ENCODE assay signal across 2 cellular contexts in genomic region chr20:44504402-44505309, GRCh38.
A peak's percentile ranks its signal among the peaks of the same experiment; 100 is the strongest.
TF ChIP-seq lines count a peak whose summit lies in the region.

No MANE protein-coding gene starts in this region.

TF ChIP-seq in HepG2, 621 proteins besides CTCF, POLR2A, EP300 and RAD21 (continues in another document):
- peak; percentile 50; the same call in 1 of the 2 replicates for TF ChIP-seq ZNF614 (CRISPR knock-in tag; IDR thresholded peaks at IDR 0.05; ENCODE audit: borderline replicate concordance)
- peak; percentile 4; the same call in 1 of the 2 replicates for TF ChIP-seq ZNF331 (CRISPR knock-in tag; IDR thresholded peaks at IDR 0.05)
- peak; percentile 46; the same call in 1 of the 2 replicates for TF ChIP-seq TFAP4 (IDR thresholded peaks at IDR 0.05; ENCODE audit: borderline replicate concordance, low read depth)
- peak; percentile 24; the same call in 1 of the 2 replicates for TF ChIP-seq SOX5 (CRISPR knock-in tag; IDR thresholded peaks at IDR 0.05; ENCODE audit: borderline replicate concordance)
- TF ChIP-seq NFKBIZ (CRISPR knock-in tag; IDR thresholded peaks at IDR 0.05): no peak
- TF ChIP-seq SMARCE1 (IDR thresholded peaks at IDR 0.05; ENCODE audit: borderline replicate concordance): no peak
- no peak for TF ChIP-seq ZNF281 (CRISPR knock-in tag; IDR thresholded peaks at IDR 0.05; ENCODE audit: borderline replicate concordance)
- TF ChIP-seq ZGPAT (CRISPR knock-in tag; IDR thresholded peaks at IDR 0.05): 0 out of 2 replicates have a peak, but pooled peaks have one; percentile 19
- TF ChIP-seq ZNF263 (CRISPR knock-in tag; IDR thresholded peaks at IDR 0.05): peak; percentile 93
- 0 out of 2 replicates have a peak, but pooled peaks have one; percentile 35 for TF ChIP-seq FOXK1 (CRISPR knock-in tag; IDR thresholded peaks at IDR 0.05; ENCODE audit: borderline replicate concordance, low read depth)
- TF ChIP-seq CREB1 (IDR thresholded peaks at IDR 0.05): no peak
- TF ChIP-seq CREB1 (CRISPR knock-in tag; IDR thresholded peaks at IDR 0.05): peak; percentile 41; the same call in 1 of the 2 replicates
- peak; percentile 34; the same call in 1 of the 2 replicates for TF ChIP-seq FOXA1 (IDR thresholded peaks at IDR 0.05)
- peak; percentile 52 for TF ChIP-seq FOXA1 (CRISPR knock-in tag; IDR thresholded peaks at IDR 0.05)
- no peak for TF ChIP-seq ZNF562 (CRISPR knock-in tag; IDR thresholded peaks at IDR 0.05; ENCODE audit: borderline replicate concordance)
- TF ChIP-seq ETS1 (CRISPR knock-in tag; IDR thresholded peaks at IDR 0.05): no peak

TF ChIP-seq in GM12878, 131 proteins besides CTCF, POLR2A, EP300 and RAD21:
- TF ChIP-seq SMC3 (IDR thresholded peaks at IDR 0.05; ENCODE audit: borderline replicate concordance, low read length) (no peak), CBFB (IDR thresholded peaks at IDR 0.05; ENCODE audit: low read depth) (no peak), EED (IDR thresholded peaks at IDR 0.05; ENCODE audit: low read depth) (no peak), TAF1 (IDR thresholded peaks at IDR 0.05; ENCODE audit: borderline replicate concordance, low read depth, low read length) (no peak), BRCA1 (IDR thresholded peaks at IDR 0.05; ENCODE audit: low read depth, low read length) (no peak), ZSCAN29 (IDR thresholded peaks at IDR 0.05) (no peak), PML (IDR thresholded peaks at IDR 0.05; ENCODE audit: low read length) (no peak), ZZZ3 (IDR thresholded peaks at IDR 0.05; ENCODE audit: control insufficient read depth, insufficient read length, low read depth) (no peak), TCF3 (IDR thresholded peaks at IDR 0.05; ENCODE audit: borderline replicate concordance, insufficient read depth, low read depth, low read length) (no peak), USF2 (IDR thresholded peaks at IDR 0.05; ENCODE audit: borderline replicate concordance, low read depth, low read length) (no peak)
TF ChIP-seq in GM12878: peak in this region for 0.
